13 cellular contexts compared by ENCODE assay signal in genomic region chr2:75140288-75140687, GRCh38. TPM values are rescaled to one million over a fixed set of nuclear protein-coding genes. Genes with fewer than 3 reads are reported as not detected.
"Had no signal": no experiment of that assay in that cellular context is flagged by ENCODE, and none has a peak within 500 bp of the region (broad histone marks: within the 10 kb centered on the region; RNA-seq: fewer than 3 reads in every experiment).

No MANE protein-coding gene starts in this region.

- H3K9me3 ChIP-seq: body of pancreas, ovary had no signal

- H3K4me3 Mint-ChIP-seq: neural crest cell had no signal

- H3K27me3 ChIP-seq: body of pancreas, ovary had no signal

- H3K4me1 ChIP-seq: body of pancreas had no signal

- H3K4me3 ChIP-seq: body of pancreas, ovary had no signal

- ATAC-seq: activated CD4-positive, CD25-positive, alpha-beta regulatory T cell treated with anti-CD3 and anti-CD28 coated beads, Interleukin-2, amount 50 U/mL, for 24 hours; body of pancreas; stimulated activated naive CD8-positive, alpha-beta T cell treated with anti-CD3 and anti-CD28 coated beads, Interleukin-15, Interleukin-2, amounts not matched to agents 100 U/mL and 50 U/mL, for 24 hours had no signal

- H3K36me3 ChIP-seq: ovary had no signal

- H3K4me1 Mint-ChIP-seq: neural crest cell had no signal

- H3K9me3 Mint-ChIP-seq: neural crest cell had no signal

- H3K27ac ChIP-seq: body of pancreas, ovary had no signal

- DNase-seq: activated CD4-positive, alpha-beta T cell treated with anti-CD3 and anti-CD28 coated beads, Interleukin-2, amount 50 U/mL, for 4 hours; activated naive CD4-positive, alpha-beta T cell treated with anti-CD3 and anti-CD28 coated beads, Interleukin-2, amount 50 U/mL, for 16 hours; activated T-cell treated with anti-CD3 and anti-CD28 coated beads, Interleukin-2, amount 50 U/mL, for 1 hour; body of pancreas; effector memory CD4-positive, alpha-beta T cell; hippocampal formation; ovary; stimulated activated CD4-positive, alpha-beta T cell treated with anti-CD3 and anti-CD28 coated beads, Interleukin-2, amount 100 ng/mL, for 48 hours; stimulated activated CD8-positive, alpha-beta memory T cell treated with anti-CD3 and anti-CD28 coated beads, Interleukin-4, amount 100 ng/mL, for 48 hours; stimulated activated naive CD8-positive, alpha-beta T cell treated with anti-CD3 and anti-CD28 coated beads, Interleukin-15, Interleukin-2, amounts not matched to agents 100 U/mL and 50 U/mL, for 24 hours had no signal

RNA-seq across cellular contexts. Expression of gene TACR1, which starts 59.0 kb away (rescaled TPM):
- total RNA-seq: kidney epithelial cell had no signal
